ENCODE assay signal across 19 cellular contexts in the genomic region with DNA sequence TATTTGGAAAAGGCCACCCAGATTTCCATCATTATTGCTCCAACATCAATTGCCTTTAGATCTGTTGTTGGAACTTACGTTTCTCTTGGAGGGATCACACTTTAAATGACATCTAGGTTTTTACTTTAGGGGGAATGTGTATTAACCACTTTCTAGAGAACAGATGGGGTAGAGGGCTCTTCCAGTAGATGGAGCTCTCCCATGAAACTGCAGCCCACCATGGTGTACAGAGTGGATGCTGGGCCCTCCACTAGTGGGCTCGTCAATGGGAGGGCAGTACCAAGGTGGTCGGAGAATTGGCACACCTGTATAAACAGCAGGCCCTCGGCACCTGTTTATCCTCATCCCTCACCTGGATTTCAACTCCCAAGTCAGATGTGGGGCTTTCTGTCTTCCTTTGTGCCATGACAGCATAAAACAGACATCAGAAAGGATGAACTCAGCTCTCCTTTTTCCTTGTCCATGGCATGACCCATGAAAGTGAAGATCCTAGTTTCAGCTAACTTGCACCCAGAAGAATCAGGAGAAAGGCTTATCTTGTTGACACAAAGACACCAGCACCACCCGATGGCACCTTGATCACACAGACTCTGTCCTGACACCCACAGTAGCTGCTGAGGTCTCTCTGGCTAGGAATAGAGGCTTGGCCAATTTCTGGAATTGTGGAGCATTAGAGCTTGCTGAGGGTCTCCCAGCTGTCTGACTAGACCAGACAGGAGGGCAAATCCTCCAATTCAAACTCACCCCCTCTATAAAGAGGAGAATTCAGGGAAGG.
DNase-seq lines count a peak whose midpoint lies in the region; ATAC-seq, FAIRE-seq and TF ChIP-seq lines count a peak whose summit lies in the region.
"Had no signal": no experiment of that assay in that cellular context is flagged by ENCODE, and none has a peak within 500 bp of the region (broad histone marks: within the 10 kb centered on the region; RNA-seq: fewer than 3 reads in every experiment).

No MANE protein-coding gene starts in this region.

- TF ChIP-seq POLR2A in GM12878 (IDR thresholded peaks at IDR 0.05; ENCODE audit: low read depth, low read length) = no peak

- H3K36me3 ChIP-seq in GM12878 (ENCODE audit: control insufficient read depth in 2 of 2, insufficient read depth in 2 of 2, low read length in 1 of 2) = no peaks in the 10 kb centered on the region
- no peaks in the 10 kb centered on the region for H3K36me3 ChIP-seq in naive thymus-derived CD4-positive, alpha-beta T cell (ENCODE audit: control insufficient read depth in 2 of 3, insufficient read depth in 3 of 3, low read length in 3 of 3)
- H3K36me3 ChIP-seq in right atrium auricular region = no peaks in the 10 kb centered on the region

- peaks cover 0 to 7% (median 0%) of the 10 kb centered on the region in 11 donors for H3K9me3 Mint-ChIP-seq in naive thymus-derived CD4-positive, alpha-beta T cell
- H3K9me3 Mint-ChIP-seq: activated T-helper 1 cell treated with anti-CD3 and anti-CD28 coated beads, Interleukin-12 subunit alpha, Interleukin-12 subunit beta, Interleukin-2, Interleukin-4 antibody, amounts not matched to agents 30 ng/mL and 10 ng/mL and 1 ng/mL, durations not matched to agents 14 hours and 24 hours and 36 hours; IgD-negative memory B cell had no signal

- CTCF ChIA-PET in GM12878 (lab: Yijun Ruan, JAX) = interaction anchor here (0.6 to 3.1 kb wide), 4 partner anchors 26 to 128 kb away, joined by 3 to 9 read pairs (median 5); no protein-coding TSS in a partner anchor
- CTCF ChIA-PET in naive thymus-derived CD4-positive, alpha-beta T cell (lab: Charles Lee) = no interaction called here

- H3K4me3 Mint-ChIP-seq in naive thymus-derived CD4-positive, alpha-beta T cell = no peak overlapping the region
- H3K4me3 Mint-ChIP-seq: activated T-helper 1 cell treated with anti-CD3 and anti-CD28 coated beads, Interleukin-12 subunit alpha, Interleukin-12 subunit beta, Interleukin-2, Interleukin-4 antibody, amounts not matched to agents 30 ng/mL and 10 ng/mL and 1 ng/mL, durations not matched to agents 14 hours and 24 hours and 36 hours; IgD-negative memory B cell had no signal

- POLR2A ChIA-PET in GM12878 (lab: Charles Lee) = no interaction called here
- POLR2A ChIA-PET in naive thymus-derived CD4-positive, alpha-beta T cell (lab: Charles Lee) = no interaction called here

- 24% methylated on average over 5 of the region's 5 CpGs for WGBS in GM12878 (ENCODE audit: insufficient coverage, insufficient replicate concordance, low lambda C conversion rate, missing lambda C conversion rate)

- intact Hi-C loops in GM12878 (cut with micrococcal nuclease; ENCODE audit: unreplicated experiment) = loop anchor here (1.0 to 2.0 kb wide), 2 partner anchors 65 to 144 kb away; no protein-coding TSS in a partner anchor
- intact Hi-C loops in naive thymus-derived CD4-positive, alpha-beta T cell (cut with micrococcal nuclease) = no loop called here

- H2AFZ ChIP-seq in GM12878 (ENCODE audit: control insufficient read depth, low read depth, low read length) = no peak overlapping the region

- TF ChIP-seq RAD21 in GM12878 (IDR thresholded peaks at IDR 0.05; ENCODE audit: insufficient read depth, low read depth, low read length) = no peak

- peak; percentile 5 for TF ChIP-seq CTCF in HFF-Myc (IDR thresholded peaks at IDR 0.05; ENCODE audit: low read depth, low read length, missing control alignments)
- peak in 2 of 3 experiments; percentile 3 to 23; a peak in 1 of 6 replicates for TF ChIP-seq CTCF in GM12878 (IDR thresholded peaks at IDR 0.05 in 2 of 3, conservative IDR thresholded peaks at IDR 0.05 in 1 of 3; ENCODE audit: control insufficient read depth in 2 of 3, extremely low read depth in 1 of 3, insufficient read depth in 1 of 3, low read depth in 3 of 3, low read length in 3 of 3)
- TF ChIP-seq CTCF in right atrium auricular region (IDR thresholded peaks at IDR 0.05) = no peak

- no peak for TF ChIP-seq EP300 in GM12878 (IDR thresholded peaks at IDR 0.05; ENCODE audit: borderline replicate concordance in 1 of 2, control insufficient read depth in 1 of 2, low read depth in 2 of 2, low read length in 2 of 2)

- H3K27me3 ChIP-seq in GM12878 (replicated peaks in 1 of 2; ENCODE audit: control insufficient read depth in 2 of 2, insufficient read depth in 2 of 2, low read length in 1 of 2) = peaks cover 0 to 3% of the 10 kb centered on the region in 2 experiments; a peak in 2 of 4 replicates
- H3K27me3 ChIP-seq in naive thymus-derived CD4-positive, alpha-beta T cell (ENCODE audit: control insufficient read depth in 2 of 2, insufficient read depth in 2 of 2, low read length in 2 of 2) = no peaks in the 10 kb centered on the region
- no peaks in the 10 kb centered on the region for H3K27me3 ChIP-seq in right atrium auricular region

- ATAC-seq in GM12878 = no peak
- ATAC-seq in naive thymus-derived CD4-positive, alpha-beta T cell = peak; percentile 26

- H3K4me1 Mint-ChIP-seq in naive thymus-derived CD4-positive, alpha-beta T cell = no peaks in the 10 kb centered on the region
- H3K4me1 Mint-ChIP-seq: IgD-negative memory B cell had no signal

- no peak for FAIRE-seq in GM12878 (lab: Jason Lieb, UNC)
- FAIRE-seq: A204.1 had no signal

- H3K36me3 Mint-ChIP-seq in naive thymus-derived CD4-positive, alpha-beta T cell = no peaks in the 10 kb centered on the region
- H3K36me3 Mint-ChIP-seq: IgD-negative memory B cell had no signal

- RAD21 ChIA-PET in GM12878 (lab: Charles Lee; ENCODE audit: unreplicated experiment) = no interaction called here

- H3K9me3 ChIP-seq in GM12878 (replicated peaks; ENCODE audit: control insufficient read depth, insufficient read depth, low read length) (no peaks in the 10 kb centered on the region), right atrium auricular region (no peaks in the 10 kb centered on the region)
- H3K9me3 ChIP-seq in naive thymus-derived CD4-positive, alpha-beta T cell (ENCODE audit: control insufficient read depth in 2 of 3, low read length in 3 of 3) = no peaks in the 10 kb centered on the region

- no peak overlapping the region for H3K9ac ChIP-seq in GM12878 (ENCODE audit: control insufficient read depth, insufficient read depth, low read length)

- peak; percentile 13 for DNase-seq in DMS53 (lab: John Stamatoyannopoulos, UW)
- no peak for DNase-seq in DMS53 treated with DMSO at 0.1 percent for 48 hours (lab: John Stamatoyannopoulos, UW; ENCODE audit: unreplicated experiment)
- no peak for DNase-seq in HFF-Myc (ENCODE audit: extremely low read depth, low read depth)
- peak; percentile 3 for DNase-seq in GM12878 (ENCODE audit: low read depth, low spot score)
- DNase-seq in naive thymus-derived CD4-positive, alpha-beta T cell = no peak
- no peak for DNase-seq in DMS114 treated with DMSO at 0.1 percent for 48 hours (lab: John Stamatoyannopoulos, UW; ENCODE audit: unreplicated experiment)
- no peak for DNase-seq in right atrium auricular region (ENCODE audit: low spot score)
- no peak for DNase-seq in dermis blood vessel endothelial cell
- DNase-seq: activated CD4-positive, alpha-beta T cell treated with anti-CD3 and anti-CD28 coated beads, Interleukin-2, amount 50 U/mL, for 1 hour; Calu3; NCI-H1436 treated with DMSO at 0.1 percent for 48 hours; NCI-H524 treated with DMSO at 0.1 percent for 48 hours; occipital lobe; SHP77; substantia nigra had no signal

- no peaks in the 10 kb centered on the region for H3K79me2 ChIP-seq in GM12878 (ENCODE audit: control insufficient read depth, insufficient read depth, low read length)

- H3K4me1 ChIP-seq in GM12878 (ENCODE audit: control insufficient read depth, insufficient read depth, low read length) = no peaks in the 10 kb centered on the region
- no peaks in the 10 kb centered on the region for H3K4me1 ChIP-seq in naive thymus-derived CD4-positive, alpha-beta T cell (ENCODE audit: control insufficient read depth in 2 of 2, insufficient read depth in 2 of 2, low read length in 2 of 2)
- H3K4me1 ChIP-seq in right atrium auricular region = peaks cover 0 to 4% of the 10 kb centered on the region in 2 donors

- H3K4me2 ChIP-seq in GM12878 (ENCODE audit: control insufficient read depth, insufficient read depth) = no peak overlapping the region
- H3K4me2 ChIP-seq: smooth muscle cell had no signal

- in situ Hi-C loops in GM12878 (cut with MboI) = no loop called here

- SMC1A ChIA-PET in GM12878 (lab: Charles Lee; ENCODE audit: uncharacterized antibody, unreplicated experiment) = interaction anchor here (1.3 kb wide), 1 partner anchor 42 kb away, joined by 3 read pairs; no protein-coding TSS in a partner anchor

- no TSS peak for BruUV-seq in GM12878 (replicated peaks; lab: Mats Ljungman, UMichigan)

- H4K20me1 ChIP-seq in GM12878 (ENCODE audit: control insufficient read depth, insufficient read depth) = no peaks in the 10 kb centered on the region

- H3K4me3 ChIP-seq in HFF-Myc (replicated peaks; ENCODE audit: low read depth, low read length) (no peak overlapping the region), GM12878 (no peak overlapping the region), right atrium auricular region (no peak overlapping the region)
- H3K4me3 ChIP-seq in naive thymus-derived CD4-positive, alpha-beta T cell (ENCODE audit: low read length) = no peak overlapping the region
- H3K4me3 ChIP-seq: smooth muscle cell had no signal

- H3K27ac ChIP-seq in GM12878 (ENCODE audit: control insufficient read depth, insufficient read depth) = no peak overlapping the region
- H3K27ac ChIP-seq in naive thymus-derived CD4-positive, alpha-beta T cell (ENCODE audit: low read depth, low read length) = no peak overlapping the region
- H3K27ac ChIP-seq in right atrium auricular region = no peak overlapping the region

- H3K27ac Mint-ChIP-seq in naive thymus-derived CD4-positive, alpha-beta T cell = no peak overlapping the region
- H3K27ac Mint-ChIP-seq: activated T-helper 1 cell treated with anti-CD3 and anti-CD28 coated beads, Interleukin-12 subunit alpha, Interleukin-12 subunit beta, Interleukin-2, Interleukin-4 antibody, amounts not matched to agents 30 ng/mL and 10 ng/mL and 1 ng/mL, durations not matched to agents 14 hours and 24 hours and 36 hours; IgD-negative memory B cell had no signal

- peaks cover 0 to 4% (median 0%) of the 10 kb centered on the region in 5 donors for H3K27me3 Mint-ChIP-seq in naive thymus-derived CD4-positive, alpha-beta T cell

TF ChIP-seq in GM12878, 131 proteins besides CTCF, POLR2A, EP300 and RAD21:
- no peak for TF ChIP-seq FOXK2 (IDR thresholded peaks at IDR 0.05)
- TF ChIP-seq YY1 (IDR thresholded peaks at IDR 0.05; ENCODE audit: low read depth, low read length) = no peak
- peak; percentile 35; the same call in 1 of the 2 replicates for TF ChIP-seq SMC3 (IDR thresholded peaks at IDR 0.05; ENCODE audit: borderline replicate concordance, low read length)

Comparison
In these comparisons a context has a peak if more than half of its experiments do, and no peak if none do; other contexts are left out.
1. DNase-seq: peak in DMS53 (single experiment) and GM12878 (single experiment); none in DMS53 treated with DMSO at 0.1 percent for 48 hours (single experiment), HFF-Myc (single experiment), naive thymus-derived CD4-positive, alpha-beta T cell (0 of 9), DMS114 treated with DMSO at 0.1 percent for 48 hours (single experiment), right atrium auricular region (single experiment) and dermis blood vessel endothelial cell (single experiment).
2. CTCF ChIP-seq: peak in HFF-Myc (single experiment) and GM12878 (2 of 3); none in right atrium auricular region (0 of 2).